Comparison of ENCODE assay signal across 1 cellular context in the genomic region with DNA sequence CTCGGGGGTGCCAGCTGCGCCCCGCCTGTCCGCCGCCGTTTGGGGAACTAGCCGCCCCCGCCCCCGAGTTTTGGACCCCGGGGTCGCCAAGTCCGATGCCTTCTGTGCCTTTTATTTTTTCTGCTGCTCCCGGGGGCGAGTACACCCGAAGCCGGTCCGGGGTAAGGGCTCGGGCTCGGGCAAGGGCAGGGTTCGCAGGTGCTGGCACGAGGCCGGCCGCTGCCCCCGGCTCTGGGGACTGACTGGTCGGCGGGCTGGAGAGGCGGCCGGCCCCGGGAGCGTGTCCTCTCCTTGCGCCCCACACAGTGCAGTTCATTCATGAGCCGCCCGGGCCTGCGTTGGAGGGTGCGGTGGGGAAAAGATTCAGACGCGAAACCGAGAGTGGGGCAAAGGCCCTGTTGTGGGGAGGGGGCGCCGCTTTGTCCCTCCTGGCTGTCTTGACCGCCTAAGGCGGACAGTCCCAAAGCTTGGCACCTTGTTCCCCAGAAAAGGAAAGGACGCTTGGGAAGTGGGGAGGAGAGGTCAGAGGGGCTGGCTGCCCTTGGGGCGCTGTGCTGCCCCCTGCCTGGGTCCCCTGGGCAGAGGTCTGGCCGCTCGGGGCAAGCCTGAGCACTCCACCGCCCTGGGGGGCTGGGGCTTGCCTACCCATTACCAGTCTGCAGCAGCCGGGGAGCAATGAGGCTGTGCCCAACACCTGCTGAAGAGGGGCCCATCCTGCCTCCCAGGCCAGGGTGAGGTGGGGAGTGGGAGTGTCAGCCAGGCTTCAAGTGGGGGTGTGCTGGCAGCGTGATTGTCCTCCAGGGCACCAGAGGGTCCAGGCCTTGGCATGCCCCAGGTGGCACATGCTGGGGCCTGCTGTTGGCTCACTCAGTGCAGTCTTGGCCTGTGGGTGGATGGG.
TF ChIP-seq lines count a peak whose summit lies in the region.

No MANE protein-coding gene starts in this region.

TF ChIP-seq in HepG2, 621 proteins besides CTCF, POLR2A, EP300 and RAD21 (continued from another document and continues in another):
- TF ChIP-seq ZFP36L2 (CRISPR knock-in tag; IDR thresholded peaks at IDR 0.05) (no peak), ZNF333 (CRISPR knock-in tag; IDR thresholded peaks at IDR 0.05; ENCODE audit: borderline replicate concordance) (peak; percentile 64; the same call in 1 of the 2 replicates), SOX13 (IDR thresholded peaks at IDR 0.05) (no peak), SOX13 (CRISPR knock-in tag; conservative IDR thresholded peaks at IDR 0.05 in 1 of 2, IDR thresholded peaks at IDR 0.05 in 1 of 2) (no peak), KAT7 (CRISPR knock-in tag; IDR thresholded peaks at IDR 0.05; ENCODE audit: borderline replicate concordance) (no peak; the same call in 1 of the 2 replicates), BRD4 (CRISPR knock-in tag; IDR thresholded peaks at IDR 0.05) (peak; percentile 25; the same call in 1 of the 2 replicates), ETV5 (CRISPR knock-in tag; IDR thresholded peaks at IDR 0.05; ENCODE audit: borderline replicate concordance) (peak; percentile 26; the same call in 1 of the 2 replicates), ZBTB20 (CRISPR knock-in tag; IDR thresholded peaks at IDR 0.05; ENCODE audit: borderline replicate concordance, low read depth) (0 out of 2 replicates have a peak, but pooled peaks have one; percentile 5), ZNF335 (CRISPR knock-in tag; IDR thresholded peaks at IDR 0.05) (no peak), ZNF446 (CRISPR knock-in tag; IDR thresholded peaks at IDR 0.05) (0 out of 2 replicates have a peak, but pooled peaks have one; percentile 67), ZFY (CRISPR knock-in tag; IDR thresholded peaks at IDR 0.05) (peak; percentile 71), KAT2B (IDR thresholded peaks at IDR 0.05; ENCODE audit: borderline replicate concordance, low read depth, low read length) (no peak), ZFP36L1 (CRISPR knock-in tag; IDR thresholded peaks at IDR 0.05) (no peak), ZNF605 (CRISPR knock-in tag; IDR thresholded peaks at IDR 0.05) (peak; percentile 97), ZNF598 (CRISPR knock-in tag; IDR thresholded peaks at IDR 0.05; ENCODE audit: borderline replicate concordance) (0 out of 2 replicates have a peak, but pooled peaks have one; percentile 61), HIVEP1 (CRISPR knock-in tag; IDR thresholded peaks at IDR 0.05) (peak; percentile 45; the same call in 1 of the 2 replicates), ZMYM3 (CRISPR knock-in tag; IDR thresholded peaks at IDR 0.05) (0 out of 2 replicates have a peak, but pooled peaks have one; percentile 2), ZNF557 (CRISPR knock-in tag; IDR thresholded peaks at IDR 0.05) (no peak), KDM2A (CRISPR knock-in tag; IDR thresholded peaks at IDR 0.05; ENCODE audit: borderline replicate concordance, low read depth) (no peak; the same call in 1 of the 2 replicates), TOPORS (CRISPR knock-in tag; IDR thresholded peaks at IDR 0.05) (no peak), NR2C2 (CRISPR knock-in tag; IDR thresholded peaks at IDR 0.05; ENCODE audit: borderline replicate concordance) (peak; percentile 39; the same call in 1 of the 2 replicates), SALL2 (CRISPR knock-in tag; IDR thresholded peaks at IDR 0.05) (peak; percentile 68; the same call in 1 of the 2 replicates), ZNF44 (CRISPR knock-in tag; IDR thresholded peaks at IDR 0.05) (0 out of 2 replicates have a peak, but pooled peaks have one; percentile 44), KLF15 (CRISPR knock-in tag; IDR thresholded peaks at IDR 0.05; ENCODE audit: borderline replicate concordance) (0 out of 2 replicates have a peak, but pooled peaks have one; percentile 54), REPIN1 (CRISPR knock-in tag; IDR thresholded peaks at IDR 0.05; ENCODE audit: borderline replicate concordance, low read depth) (no peak), ZNF724P (CRISPR knock-in tag; IDR thresholded peaks at IDR 0.05; ENCODE audit: borderline replicate concordance) (no peak; the same call in 1 of the 2 replicates), TMF1 (CRISPR knock-in tag; IDR thresholded peaks at IDR 0.05; ENCODE audit: low read depth) (no peak), FOXK1 (CRISPR knock-in tag; IDR thresholded peaks at IDR 0.05; ENCODE audit: borderline replicate concordance, low read depth) (no peak), PCBP1 (IDR thresholded peaks at IDR 0.05; ENCODE audit: borderline replicate concordance, low read depth, low read length) (0 out of 2 replicates have a peak, but pooled peaks have one; percentile 10), ZFP62 (CRISPR knock-in tag; IDR thresholded peaks at IDR 0.05) (no peak), TBX2 (CRISPR knock-in tag; IDR thresholded peaks at IDR 0.05; ENCODE audit: borderline replicate concordance) (peak; percentile 73), RARG (CRISPR knock-in tag; IDR thresholded peaks at IDR 0.05; ENCODE audit: low read depth) (no peak), ZIK1 (CRISPR knock-in tag; IDR thresholded peaks at IDR 0.05; ENCODE audit: borderline replicate concordance, low read depth) (0 out of 2 replicates have a peak, but pooled peaks have one; percentile 46), ZNF136 (CRISPR knock-in tag; IDR thresholded peaks at IDR 0.05; ENCODE audit: low read depth) (no peak), YY1 (IDR thresholded peaks at IDR 0.05; ENCODE audit: insufficient read depth, insufficient replicate concordance, low read depth, low read length) (peak; percentile 3), SRF (IDR thresholded peaks at IDR 0.05; ENCODE audit: low read depth, low read length) (no peak), CCDC6 (CRISPR knock-in tag; IDR thresholded peaks at IDR 0.05) (0 out of 2 replicates have a peak, but pooled peaks have one; percentile 82), KAT8 (CRISPR knock-in tag; IDR thresholded peaks at IDR 0.05) (0 out of 2 replicates have a peak, but pooled peaks have one; percentile 25)
- TF ChIP-seq, protein P1, sequence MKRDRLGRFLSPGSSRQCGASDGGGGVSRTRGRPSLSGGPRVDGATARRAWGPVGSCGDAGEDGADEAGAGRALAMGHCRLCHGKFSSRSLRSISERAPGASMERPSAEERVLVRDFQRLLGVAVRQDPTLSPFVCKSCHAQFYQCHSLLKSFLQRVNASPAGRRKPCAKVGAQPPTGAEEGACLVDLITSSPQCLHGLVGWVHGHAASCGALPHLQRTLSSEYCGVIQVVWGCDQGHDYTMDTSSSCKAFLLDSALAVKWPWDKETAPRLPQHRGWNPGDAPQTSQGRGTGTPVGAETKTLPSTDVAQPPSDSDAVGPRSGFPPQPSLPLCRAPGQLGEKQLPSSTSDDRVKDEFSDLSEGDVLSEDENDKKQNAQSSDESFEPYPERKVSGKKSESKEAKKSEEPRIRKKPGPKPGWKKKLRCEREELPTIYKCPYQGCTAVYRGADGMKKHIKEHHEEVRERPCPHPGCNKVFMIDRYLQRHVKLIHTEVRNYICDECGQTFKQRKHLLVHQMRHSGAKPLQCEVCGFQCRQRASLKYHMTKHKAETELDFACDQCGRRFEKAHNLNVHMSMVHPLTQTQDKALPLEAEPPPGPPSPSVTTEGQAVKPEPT (CRISPR knock-in tag; IDR thresholded peaks at IDR 0.05; ENCODE audit: low read depth): no peak
- TF ChIP-seq, protein P2, sequence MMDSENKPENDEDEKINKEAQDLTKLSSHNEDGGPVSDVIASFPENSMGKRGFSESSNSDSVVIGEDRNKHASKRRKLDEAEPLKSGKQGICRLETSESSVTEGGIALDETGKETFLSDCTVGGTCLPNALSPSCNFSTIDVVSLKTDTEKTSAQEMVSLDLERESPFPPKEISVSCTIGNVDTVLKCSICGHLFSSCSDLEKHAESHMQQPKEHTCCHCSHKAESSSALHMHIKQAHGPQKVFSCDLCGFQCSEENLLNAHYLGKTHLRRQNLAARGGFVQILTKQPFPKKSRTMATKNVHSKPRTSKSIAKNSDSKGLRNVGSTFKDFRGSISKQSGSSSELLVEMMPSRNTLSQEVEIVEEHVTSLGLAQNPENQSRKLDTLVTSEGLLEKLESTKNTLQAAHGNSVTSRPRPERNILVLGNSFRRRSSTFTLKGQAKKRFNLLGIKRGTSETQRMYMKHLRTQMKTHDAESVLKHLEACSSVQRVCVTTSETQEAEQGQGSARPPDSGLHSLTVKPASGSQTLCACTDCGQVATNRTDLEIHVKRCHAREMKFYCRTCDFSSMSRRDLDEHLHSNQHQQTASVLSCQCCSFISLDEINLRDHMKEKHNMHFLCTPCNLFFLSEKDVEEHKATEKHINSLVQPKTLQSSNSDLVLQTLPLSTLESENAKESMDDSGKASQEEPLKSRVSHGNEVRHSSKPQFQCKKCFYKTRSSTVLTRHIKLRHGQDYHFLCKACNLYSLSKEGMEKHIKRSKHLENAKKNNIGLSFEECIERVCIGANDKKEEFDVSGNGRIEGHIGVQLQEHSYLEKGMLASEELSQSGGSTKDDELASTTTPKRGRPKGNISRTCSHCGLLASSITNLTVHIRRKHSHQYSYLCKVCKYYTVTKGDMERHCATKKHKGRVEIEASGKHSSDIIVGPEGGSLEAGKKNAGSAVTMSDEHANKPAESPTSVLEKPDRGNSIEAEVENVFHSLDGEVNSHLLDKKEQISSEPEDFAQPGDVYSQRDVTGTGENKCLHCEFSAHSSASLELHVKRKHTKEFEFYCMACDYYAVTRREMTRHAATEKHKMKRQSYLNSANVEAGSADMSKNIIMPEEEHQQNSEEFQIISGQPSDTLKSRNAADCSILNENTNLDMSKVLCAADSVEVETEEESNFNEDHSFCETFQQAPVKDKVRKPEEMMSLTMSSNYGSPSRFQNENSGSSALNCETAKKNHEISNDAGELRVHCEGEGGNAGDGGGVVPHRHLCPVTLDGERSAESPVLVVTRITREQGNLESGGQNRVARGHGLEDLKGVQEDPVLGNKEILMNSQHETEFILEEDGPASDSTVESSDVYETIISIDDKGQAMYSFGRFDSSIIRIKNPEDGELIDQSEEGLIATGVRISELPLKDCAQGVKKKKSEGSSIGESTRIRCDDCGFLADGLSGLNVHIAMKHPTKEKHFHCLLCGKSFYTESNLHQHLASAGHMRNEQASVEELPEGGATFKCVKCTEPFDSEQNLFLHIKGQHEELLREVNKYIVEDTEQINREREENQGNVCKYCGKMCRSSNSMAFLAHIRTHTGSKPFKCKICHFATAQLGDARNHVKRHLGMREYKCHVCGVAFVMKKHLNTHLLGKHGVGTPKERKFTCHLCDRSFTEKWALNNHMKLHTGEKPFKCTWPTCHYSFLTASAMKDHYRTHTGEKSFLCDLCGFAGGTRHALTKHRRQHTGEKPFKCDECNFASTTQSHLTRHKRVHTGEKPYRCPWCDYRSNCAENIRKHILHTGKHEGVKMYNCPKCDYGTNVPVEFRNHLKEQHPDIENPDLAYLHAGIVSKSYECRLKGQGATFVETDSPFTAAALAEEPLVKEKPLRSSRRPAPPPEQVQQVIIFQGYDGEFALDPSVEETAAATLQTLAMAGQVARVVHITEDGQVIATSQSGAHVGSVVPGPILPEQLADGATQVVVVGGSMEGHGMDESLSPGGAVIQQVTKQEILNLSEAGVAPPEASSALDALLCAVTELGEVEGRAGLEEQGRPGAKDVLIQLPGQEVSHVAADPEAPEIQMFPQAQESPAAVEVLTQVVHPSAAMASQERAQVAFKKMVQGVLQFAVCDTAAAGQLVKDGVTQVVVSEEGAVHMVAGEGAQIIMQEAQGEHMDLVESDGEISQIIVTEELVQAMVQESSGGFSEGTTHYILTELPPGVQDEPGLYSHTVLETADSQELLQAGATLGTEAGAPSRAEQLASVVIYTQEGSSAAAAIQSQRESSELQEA (CRISPR knock-in tag; IDR thresholded peaks at IDR 0.05; ENCODE audit: not compliant biosample characterization): peak; percentile 78
- TF ChIP-seq, protein P3, sequence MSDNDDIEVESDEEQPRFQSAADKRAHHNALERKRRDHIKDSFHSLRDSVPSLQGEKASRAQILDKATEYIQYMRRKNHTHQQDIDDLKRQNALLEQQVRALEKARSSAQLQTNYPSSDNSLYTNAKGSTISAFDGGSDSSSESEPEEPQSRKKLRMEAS (IDR thresholded peaks at IDR 0.05): peak; percentile 20; the same call in 1 of the 2 replicates
- TF ChIP-seq, protein P4, sequence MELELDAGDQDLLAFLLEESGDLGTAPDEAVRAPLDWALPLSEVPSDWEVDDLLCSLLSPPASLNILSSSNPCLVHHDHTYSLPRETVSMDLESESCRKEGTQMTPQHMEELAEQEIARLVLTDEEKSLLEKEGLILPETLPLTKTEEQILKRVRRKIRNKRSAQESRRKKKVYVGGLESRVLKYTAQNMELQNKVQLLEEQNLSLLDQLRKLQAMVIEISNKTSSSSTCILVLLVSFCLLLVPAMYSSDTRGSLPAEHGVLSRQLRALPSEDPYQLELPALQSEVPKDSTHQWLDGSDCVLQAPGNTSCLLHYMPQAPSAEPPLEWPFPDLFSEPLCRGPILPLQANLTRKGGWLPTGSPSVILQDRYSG (CRISPR knock-in tag; IDR thresholded peaks at IDR 0.05): no peak
- TF ChIP-seq, protein P5, sequence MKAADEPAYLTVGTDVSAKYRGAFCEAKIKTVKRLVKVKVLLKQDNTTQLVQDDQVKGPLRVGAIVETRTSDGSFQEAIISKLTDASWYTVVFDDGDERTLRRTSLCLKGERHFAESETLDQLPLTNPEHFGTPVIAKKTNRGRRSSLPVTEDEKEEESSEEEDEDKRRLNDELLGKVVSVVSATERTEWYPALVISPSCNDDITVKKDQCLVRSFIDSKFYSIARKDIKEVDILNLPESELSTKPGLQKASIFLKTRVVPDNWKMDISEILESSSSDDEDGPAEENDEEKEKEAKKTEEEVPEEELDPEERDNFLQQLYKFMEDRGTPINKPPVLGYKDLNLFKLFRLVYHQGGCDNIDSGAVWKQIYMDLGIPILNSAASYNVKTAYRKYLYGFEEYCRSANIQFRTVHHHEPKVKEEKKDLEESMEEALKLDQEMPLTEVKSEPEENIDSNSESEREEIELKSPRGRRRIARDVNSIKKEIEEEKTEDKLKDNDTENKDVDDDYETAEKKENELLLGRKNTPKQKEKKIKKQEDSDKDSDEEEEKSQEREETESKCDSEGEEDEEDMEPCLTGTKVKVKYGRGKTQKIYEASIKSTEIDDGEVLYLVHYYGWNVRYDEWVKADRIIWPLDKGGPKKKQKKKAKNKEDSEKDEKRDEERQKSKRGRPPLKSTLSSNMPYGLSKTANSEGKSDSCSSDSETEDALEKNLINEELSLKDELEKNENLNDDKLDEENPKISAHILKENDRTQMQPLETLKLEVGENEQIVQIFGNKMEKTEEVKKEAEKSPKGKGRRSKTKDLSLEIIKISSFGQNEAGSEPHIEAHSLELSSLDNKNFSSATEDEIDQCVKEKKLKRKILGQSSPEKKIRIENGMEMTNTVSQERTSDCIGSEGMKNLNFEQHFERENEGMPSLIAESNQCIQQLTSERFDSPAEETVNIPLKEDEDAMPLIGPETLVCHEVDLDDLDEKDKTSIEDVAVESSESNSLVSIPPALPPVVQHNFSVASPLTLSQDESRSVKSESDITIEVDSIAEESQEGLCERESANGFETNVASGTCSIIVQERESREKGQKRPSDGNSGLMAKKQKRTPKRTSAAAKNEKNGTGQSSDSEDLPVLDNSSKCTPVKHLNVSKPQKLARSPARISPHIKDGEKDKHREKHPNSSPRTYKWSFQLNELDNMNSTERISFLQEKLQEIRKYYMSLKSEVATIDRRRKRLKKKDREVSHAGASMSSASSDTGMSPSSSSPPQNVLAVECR (CRISPR knock-in tag; IDR thresholded peaks at IDR 0.05; ENCODE audit: borderline replicate concordance): peak; percentile 56; the same call in 1 of the 2 replicates
- TF ChIP-seq, protein P6, sequence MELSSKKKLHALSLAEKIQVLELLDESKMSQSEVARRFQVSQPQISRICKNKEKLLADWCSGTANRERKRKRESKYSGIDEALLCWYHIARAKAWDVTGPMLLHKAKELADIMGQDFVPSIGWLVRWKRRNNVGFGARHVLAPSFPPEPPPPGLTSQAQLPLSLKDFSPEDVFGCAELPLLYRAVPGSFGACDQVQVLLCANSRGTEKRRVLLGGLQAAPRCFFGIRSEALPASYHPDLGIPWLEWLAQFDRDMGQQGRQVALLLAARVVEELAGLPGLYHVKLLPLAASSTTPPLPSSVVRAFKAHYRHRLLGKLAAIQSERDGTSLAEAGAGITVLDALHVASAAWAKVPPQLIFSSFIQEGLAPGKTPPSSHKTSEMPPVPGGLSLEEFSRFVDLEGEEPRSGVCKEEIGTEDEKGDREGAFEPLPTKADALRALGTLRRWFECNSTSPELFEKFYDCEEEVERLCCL (CRISPR knock-in tag; IDR thresholded peaks at IDR 0.05; ENCODE audit: borderline replicate concordance): no peak
